ENCODE assay signal across 7 cellular contexts in genomic region chr14:72476657-72477499, GRCh38.
DNase-seq lines count a peak whose midpoint lies in the region; ATAC-seq and TF ChIP-seq lines count a peak whose summit lies in the region.

No MANE protein-coding gene starts in this region.

- no peaks in the 10 kb centered on the region for H3K4me1 ChIP-seq in RWPE2 (ENCODE audit: insufficient read depth, poor library complexity, severe bottlenecking)

- peak overlapping the region; percentile 79 for H3K27ac Mint-ChIP-seq in stimulated activated effector memory CD8-positive, alpha-beta T cell treated with anti-CD3 and anti-CD28 coated beads, Interleukin-12 subunit alpha, Interleukin-12 subunit beta, amount 100 ng/mL, for 72 hours

- TF ChIP-seq CTCF in RWPE2 (IDR thresholded peaks at IDR 0.05; ENCODE audit: poor library complexity, severe bottlenecking): no peak

- ATAC-seq in GM19023 (IDR thresholded peaks at IDR 0.05; ENCODE audit: unreplicated experiment): peak; percentile 83
- ATAC-seq in HG03045 (IDR thresholded peaks at IDR 0.05; ENCODE audit: unreplicated experiment): peak; percentile 78
- peak; percentile 59 for ATAC-seq in RWPE2 (ENCODE audit: low read depth)
- peak; percentile 13 for ATAC-seq in left lobe of liver
- ATAC-seq in stimulated activated effector memory CD8-positive, alpha-beta T cell treated with anti-CD3 and anti-CD28 coated beads, Interleukin-12 subunit alpha, Interleukin-12 subunit beta, amount 100 ng/mL, for 72 hours: peak; percentile 94

- no peaks in the 10 kb centered on the region for H3K9me3 Mint-ChIP-seq in stimulated activated effector memory CD8-positive, alpha-beta T cell treated with anti-CD3 and anti-CD28 coated beads, Interleukin-12 subunit alpha, Interleukin-12 subunit beta, amount 100 ng/mL, for 72 hours

- H3K9me3 ChIP-seq in RWPE2 (ENCODE audit: severe bottlenecking): no peaks in the 10 kb centered on the region

- peak overlapping the region; percentile 63 for H3K4me3 Mint-ChIP-seq in stimulated activated effector memory CD8-positive, alpha-beta T cell treated with anti-CD3 and anti-CD28 coated beads, Interleukin-12 subunit alpha, Interleukin-12 subunit beta, amount 100 ng/mL, for 72 hours

- H3K4me1 Mint-ChIP-seq in stimulated activated effector memory CD8-positive, alpha-beta T cell treated with anti-CD3 and anti-CD28 coated beads, Interleukin-12 subunit alpha, Interleukin-12 subunit beta, amount 100 ng/mL, for 72 hours: peaks cover 53% of the 10 kb centered on the region

- H3K36me3 Mint-ChIP-seq in stimulated activated effector memory CD8-positive, alpha-beta T cell treated with anti-CD3 and anti-CD28 coated beads, Interleukin-12 subunit alpha, Interleukin-12 subunit beta, amount 100 ng/mL, for 72 hours: peaks cover 12% of the 10 kb centered on the region

- H3K4me3 ChIP-seq in RWPE2 (ENCODE audit: severe bottlenecking): no peak overlapping the region

- H3K36me3 ChIP-seq in RWPE2 (ENCODE audit: low read depth): no peaks in the 10 kb centered on the region

- H3K27me3 ChIP-seq in RWPE2 (ENCODE audit: insufficient read depth, poor library complexity, severe bottlenecking): peaks cover 65% of the 10 kb centered on the region

- no peak for DNase-seq in RWPE2 (ENCODE audit: low spot score)
- peak; percentile 37 for DNase-seq in activated naive CD8-positive, alpha-beta T cell treated with anti-CD3 and anti-CD28 coated beads, Interleukin-2, amount 50 U/mL, for 16 hours (ENCODE audit: low read depth, low spot score)
- no peak for DNase-seq in left lobe of liver (ENCODE audit: low spot score)
- peak; percentile 47 to 84 for DNase-seq in stimulated activated effector memory CD8-positive, alpha-beta T cell treated with anti-CD3 and anti-CD28 coated beads, Interleukin-12 subunit alpha, Interleukin-12 subunit beta, amount 100 ng/mL, for 72 hours (ENCODE audit: low spot score in 2 of 2)
- no peak for DNase-seq in ecto neural progenitor cell (ENCODE audit: low spot score)

- H3K27ac ChIP-seq in RWPE2 (ENCODE audit: poor library complexity, severe bottlenecking): no peak overlapping the region

Comparison
In these comparisons a context has a peak if more than half of its experiments do, and no peak if none do; other contexts are left out.
1. ATAC-seq: peak in every context shown above with its lines; median percentile 94 in stimulated activated effector memory CD8-positive, alpha-beta T cell treated with anti-CD3 and anti-CD28 coated beads, Interleukin-12 subunit alpha, Interleukin-12 subunit beta, amount 100 ng/mL, for 72 hours; 83 in GM19023; 78 in HG03045; 59 in RWPE2; 13 in left lobe of liver.
2. DNase-seq: peak in activated naive CD8-positive, alpha-beta T cell treated with anti-CD3 and anti-CD28 coated beads, Interleukin-2, amount 50 U/mL, for 16 hours (single experiment) and stimulated activated effector memory CD8-positive, alpha-beta T cell treated with anti-CD3 and anti-CD28 coated beads, Interleukin-12 subunit alpha, Interleukin-12 subunit beta, amount 100 ng/mL, for 72 hours (2 of 2); none in RWPE2 (single experiment), left lobe of liver (single experiment) and ecto neural progenitor cell (single experiment).